19 cellular contexts compared by ENCODE assay signal in the genomic region with DNA sequence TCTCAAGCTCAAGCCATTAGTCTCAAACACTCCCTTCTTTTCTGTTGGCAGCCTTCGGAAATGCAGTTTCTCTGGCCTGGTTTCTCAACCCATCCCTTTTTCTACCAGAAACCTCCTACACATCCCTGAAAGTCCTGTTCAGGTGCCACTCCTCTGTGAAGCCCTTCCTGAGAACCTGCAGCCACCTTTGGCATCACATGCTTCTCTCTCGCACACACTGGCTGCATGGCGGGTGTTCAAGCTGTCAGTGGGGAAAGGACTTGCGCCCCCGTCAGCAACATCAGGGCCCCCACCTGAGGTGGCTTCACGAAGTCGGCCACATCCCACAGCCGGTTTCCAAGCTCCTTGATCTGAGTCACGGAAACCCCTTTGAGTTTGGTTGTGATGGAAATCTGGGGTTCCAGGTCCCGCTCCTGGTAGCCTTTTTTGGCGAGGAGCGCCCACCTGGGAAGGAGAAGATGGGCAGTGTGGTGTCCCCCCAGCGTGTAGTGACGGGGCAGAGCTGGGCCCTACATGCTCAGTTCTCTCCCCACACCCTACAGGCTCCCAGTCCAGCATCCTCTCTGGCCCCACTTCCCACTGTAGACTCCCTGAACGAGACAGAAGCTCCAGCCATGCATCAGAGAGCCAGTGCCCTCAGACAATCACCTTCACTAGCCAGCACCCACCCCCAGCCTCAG. TPM values are rescaled to one million over a fixed set of nuclear protein-coding genes. Genes with fewer than 3 reads are reported as not detected.
DNase-seq lines count a peak whose midpoint lies in the region; ATAC-seq and TF ChIP-seq lines count a peak whose summit lies in the region.
"Had no signal": no experiment of that assay in that cellular context is flagged by ENCODE, and none has a peak within 500 bp of the region (broad histone marks: within the 10 kb centered on the region; RNA-seq: fewer than 3 reads in every experiment).

No MANE protein-coding gene starts in this region.

- H3K27ac ChIP-seq in BLaER1 treated with 17β-estradiol and CSF1 and Interleukin-3, amounts not matched to agents 10 nM and 100 nM: peak overlapping the region in 6 of 11 experiments; percentile 45 to 78 (median 56); a peak in 9 of 22 replicates
- H3K27ac ChIP-seq in RWPE1 (peak overlapping the region; percentile 83), esophagus (ENCODE audit: low read depth in 2 of 2, low read length in 1 of 2) (peak overlapping the region; percentile 21 to 86)
- no peak overlapping the region for H3K27ac ChIP-seq in naive thymus-derived CD4-positive, alpha-beta T cell (ENCODE audit: low read depth, low read length)
- H3K27ac ChIP-seq: ovary had no signal

- no peaks in the 10 kb centered on the region for H3K9me3 Mint-ChIP-seq in osteocyte (ENCODE audit: unreplicated experiment)
- H3K9me3 Mint-ChIP-seq in activated CD4-positive, alpha-beta memory T cell treated with anti-CD3 and anti-CD28 coated beads, Interleukin-2, amount 10 ng/mL, durations not matched to agents 7 days and 5 days: no peaks in the 10 kb centered on the region
- peaks cover 0 to 1% (median 0%) of the 10 kb centered on the region in 11 donors for H3K9me3 Mint-ChIP-seq in naive thymus-derived CD4-positive, alpha-beta T cell
- H3K9me3 Mint-ChIP-seq: activated naive CD8-positive, alpha-beta T cell treated with anti-CD3 and anti-CD28 coated beads, Interleukin-2, amount 10 ng/mL, durations not matched to agents 7 days and 5 days had no signal

- H3K27me3 Mint-ChIP-seq in osteocyte (ENCODE audit: unreplicated experiment): no peaks in the 10 kb centered on the region
- peaks cover 22% of the 10 kb centered on the region for H3K27me3 Mint-ChIP-seq in activated CD4-positive, alpha-beta memory T cell treated with anti-CD3 and anti-CD28 coated beads, Interleukin-2, amount 10 ng/mL, durations not matched to agents 7 days and 5 days
- H3K27me3 Mint-ChIP-seq in naive thymus-derived CD4-positive, alpha-beta T cell: peaks cover 13 to 34% (median 30%) of the 10 kb centered on the region in 5 donors

- H3K4me3 ChIP-seq in BLaER1 treated with 17β-estradiol and CSF1 and Interleukin-3, amounts not matched to agents 10 nM and 100 nM: 0 out of 20 replicates have a peak overlapping the region, but pooled peaks of 1 of the 10 experiments have one; percentile 4
- H3K4me3 ChIP-seq in esophagus (ENCODE audit: low read depth in 1 of 2, low read length in 2 of 2): peak overlapping the region in 1 of 2 donors; percentile 23
- H3K4me3 ChIP-seq in naive thymus-derived CD4-positive, alpha-beta T cell (ENCODE audit: low read length): no peak overlapping the region
- H3K4me3 ChIP-seq: lung, ovary had no signal

- ATAC-seq in HG03135 (IDR thresholded peaks at IDR 0.05; ENCODE audit: unreplicated experiment) (no peak), GM21360 (IDR thresholded peaks at IDR 0.05; ENCODE audit: unreplicated experiment) (no peak)
- ATAC-seq in naive thymus-derived CD4-positive, alpha-beta T cell: no peak

- peak overlapping the region; percentile 87 to 99 (median 93) for H3K4me2 ChIP-seq in BLaER1 treated with 17β-estradiol and CSF1 and Interleukin-3, amounts not matched to agents 10 nM and 100 nM

- H3K36me3 ChIP-seq in BLaER1 treated with 17β-estradiol and CSF1 and Interleukin-3, amounts not matched to agents 10 nM and 100 nM: no peaks in the 10 kb centered on the region
- no peaks in the 10 kb centered on the region for H3K36me3 ChIP-seq in esophagus (ENCODE audit: control insufficient read depth in 2 of 2, insufficient read depth in 2 of 2, low read length in 1 of 2)
- no peaks in the 10 kb centered on the region for H3K36me3 ChIP-seq in naive thymus-derived CD4-positive, alpha-beta T cell (ENCODE audit: control insufficient read depth in 2 of 3, insufficient read depth in 3 of 3, low read length in 3 of 3)
- H3K36me3 ChIP-seq: ovary, stomach had no signal

- H3K9me3 ChIP-seq in BLaER1 treated with 17β-estradiol and CSF1 and Interleukin-3, amounts not matched to agents 10 nM and 100 nM (replicated peaks in 1 of 11): no peaks in the 10 kb centered on the region
- H3K9me3 ChIP-seq in esophagus (ENCODE audit: control insufficient read depth in 2 of 2, insufficient read depth in 1 of 2, low read depth in 1 of 2, low read length in 1 of 2): peaks cover 0 to 3% of the 10 kb centered on the region in 2 donors
- H3K9me3 ChIP-seq in naive thymus-derived CD4-positive, alpha-beta T cell (ENCODE audit: control insufficient read depth in 2 of 3, low read length in 3 of 3): no peaks in the 10 kb centered on the region
- H3K9me3 ChIP-seq: ovary, stomach had no signal

- H3K4me1 ChIP-seq in BLaER1 treated with 17β-estradiol and CSF1 and Interleukin-3, amounts not matched to agents 10 nM and 100 nM: peaks cover 24 to 35% (median 33%) of the 10 kb centered on the region in 10 experiments
- H3K4me1 ChIP-seq in esophagus (ENCODE audit: control insufficient read depth in 2 of 2, insufficient read depth in 2 of 2, low read length in 1 of 2): peaks cover 2 to 21% of the 10 kb centered on the region in 2 donors
- peaks cover 6 to 16% of the 10 kb centered on the region in 2 donors for H3K4me1 ChIP-seq in naive thymus-derived CD4-positive, alpha-beta T cell (ENCODE audit: control insufficient read depth in 2 of 2, insufficient read depth in 2 of 2, low read length in 2 of 2)

- peak overlapping the region; percentile 94 for H3K4me3 Mint-ChIP-seq in osteocyte (ENCODE audit: unreplicated experiment)
- H3K4me3 Mint-ChIP-seq in activated CD4-positive, alpha-beta memory T cell treated with anti-CD3 and anti-CD28 coated beads, Interleukin-2, amount 10 ng/mL, durations not matched to agents 7 days and 5 days: no peak overlapping the region
- H3K4me3 Mint-ChIP-seq in naive thymus-derived CD4-positive, alpha-beta T cell: peak overlapping the region in 2 of 10 donors; percentile 18 to 41
- H3K4me3 Mint-ChIP-seq: activated naive CD8-positive, alpha-beta T cell treated with anti-CD3 and anti-CD28 coated beads, Interleukin-2, amount 10 ng/mL, durations not matched to agents 7 days and 5 days had no signal

- H3K9ac ChIP-seq in BLaER1 treated with 17β-estradiol and CSF1 and Interleukin-3, amounts not matched to agents 10 nM and 100 nM: peak overlapping the region in 4 of 11 experiments; percentile 23 to 54 (median 31); a peak in 2 of 22 replicates

- DNase-seq in RWPE1 (ENCODE audit: low spot score): no peak
- DNase-seq in osteocyte (ENCODE audit: extremely low spot score, unreplicated experiment): no peak
- DNase-seq in activated CD4-positive, alpha-beta memory T cell treated with anti-CD3 and anti-CD28 coated beads, Interleukin-2, amount 10 ng/mL, durations not matched to agents 7 days and 5 days: no peak
- no peak for DNase-seq in naive thymus-derived CD4-positive, alpha-beta T cell
- DNase-seq: activated CD4-positive, alpha-beta T cell treated with anti-CD3 and anti-CD28 coated beads for 1 hour; activated naive CD8-positive, alpha-beta T cell treated with anti-CD3 and anti-CD28 coated beads, Interleukin-2, amount 10 ng/mL, durations not matched to agents 7 days and 5 days; DMS79; NCI-H2107; NCI-H82; ovary; stimulated activated CD4-positive, alpha-beta T cell treated with anti-CD3 and anti-CD28 coated beads, Interleukin-12 subunit alpha, Interleukin-12 subunit beta, amount 100 ng/mL, for 4 hours; stomach had no signal

- 87 to 90% methylated on average over 15 of the region's 15 CpGs for WGBS in esophagus, 2 donors

- peaks cover 50% of the 10 kb centered on the region for H3K4me1 Mint-ChIP-seq in osteocyte (ENCODE audit: unreplicated experiment)
- peaks cover 30% of the 10 kb centered on the region for H3K4me1 Mint-ChIP-seq in activated CD4-positive, alpha-beta memory T cell treated with anti-CD3 and anti-CD28 coated beads, Interleukin-2, amount 10 ng/mL, durations not matched to agents 7 days and 5 days
- peaks cover 12 to 25% (median 21%) of the 10 kb centered on the region in 7 donors for H3K4me1 Mint-ChIP-seq in naive thymus-derived CD4-positive, alpha-beta T cell

- CTCF ChIA-PET in RWPE1 (lab: Yijun Ruan, JAX): no interaction called here
- CTCF ChIA-PET in activated CD4-positive, alpha-beta memory T cell treated with anti-CD3 and anti-CD28 coated beads, Interleukin-2, amount 10 ng/mL, durations not matched to agents 7 days and 5 days (lab: Charles Lee): interaction anchor here (1.2 kb wide), 1 partner anchor 23 kb away, joined by 5 read pairs; no protein-coding TSS in a partner anchor
- CTCF ChIA-PET in naive thymus-derived CD4-positive, alpha-beta T cell (lab: Charles Lee): interaction anchor here (0.6 kb wide), 1 partner anchor 1998 kb away, joined by 3 read pairs; no protein-coding TSS in a partner anchor

- H3K36me3 Mint-ChIP-seq in osteocyte (ENCODE audit: unreplicated experiment): no peaks in the 10 kb centered on the region
- no peaks in the 10 kb centered on the region for H3K36me3 Mint-ChIP-seq in activated CD4-positive, alpha-beta memory T cell treated with anti-CD3 and anti-CD28 coated beads, Interleukin-2, amount 10 ng/mL, durations not matched to agents 7 days and 5 days (ENCODE audit: low read depth)
- H3K36me3 Mint-ChIP-seq in naive thymus-derived CD4-positive, alpha-beta T cell: peaks cover 0 to 3% (median 0%) of the 10 kb centered on the region in 5 donors
- H3K36me3 Mint-ChIP-seq: activated naive CD8-positive, alpha-beta T cell treated with anti-CD3 and anti-CD28 coated beads, Interleukin-2, amount 10 ng/mL, durations not matched to agents 7 days and 5 days had no signal

- peak overlapping the region; percentile 100 for H3K27ac Mint-ChIP-seq in osteocyte (ENCODE audit: unreplicated experiment)
- H3K27ac Mint-ChIP-seq in activated CD4-positive, alpha-beta memory T cell treated with anti-CD3 and anti-CD28 coated beads, Interleukin-2, amount 10 ng/mL, durations not matched to agents 7 days and 5 days: no peak overlapping the region
- peak overlapping the region in 1 of 9 donors; percentile 27 for H3K27ac Mint-ChIP-seq in naive thymus-derived CD4-positive, alpha-beta T cell
- H3K27ac Mint-ChIP-seq: activated naive CD8-positive, alpha-beta T cell treated with anti-CD3 and anti-CD28 coated beads, Interleukin-2, amount 10 ng/mL, durations not matched to agents 7 days and 5 days had no signal

- H3K27me3 ChIP-seq in BLaER1 treated with 17β-estradiol and CSF1 and Interleukin-3, amounts not matched to agents 10 nM and 100 nM: no peaks in the 10 kb centered on the region
- no peaks in the 10 kb centered on the region for H3K27me3 ChIP-seq in esophagus (ENCODE audit: control insufficient read depth in 1 of 2, insufficient read depth in 2 of 2, low read length in 2 of 2)
- no peaks in the 10 kb centered on the region for H3K27me3 ChIP-seq in naive thymus-derived CD4-positive, alpha-beta T cell (ENCODE audit: control insufficient read depth in 2 of 2, insufficient read depth in 2 of 2, low read length in 2 of 2)
- H3K27me3 ChIP-seq: ovary had no signal

- H4K20me1 ChIP-seq in BLaER1 treated with 17β-estradiol and CSF1 and Interleukin-3, amounts not matched to agents 10 nM and 100 nM: peaks cover 0 to 5% (median 0%) of the 10 kb centered on the region in 11 experiments; a peak in 3 of 22 replicates

- intact Hi-C loops in naive thymus-derived CD4-positive, alpha-beta T cell (cut with micrococcal nuclease): no loop called here

- TF ChIP-seq CTCF in RWPE1 (conservative IDR thresholded peaks at IDR 0.05; ENCODE audit: low read depth) (no peak), osteocyte (IDR thresholded peaks at IDR 0.05) (no peak)

- POLR2A ChIA-PET in RWPE1 (lab: Yijun Ruan, JAX; ENCODE audit: low non-redundant PET): no interaction called here
- POLR2A ChIA-PET in activated CD4-positive, alpha-beta memory T cell treated with anti-CD3 and anti-CD28 coated beads, Interleukin-2, amount 10 ng/mL, durations not matched to agents 7 days and 5 days (lab: Charles Lee): no interaction called here
- POLR2A ChIA-PET in naive thymus-derived CD4-positive, alpha-beta T cell (lab: Charles Lee): no interaction called here

RNA-seq across cellular contexts. Expression of a gene that starts 1.8 kb away (rescaled TPM):
- under 1 TPM; 0.08 to 0.22 TPM for polyA plus RNA-seq in esophagus
- total RNA-seq in osteocyte: not detected in 2 replicates
- not detected for total RNA-seq in activated CD4-positive, alpha-beta memory T cell treated with anti-CD3 and anti-CD28 coated beads, Interleukin-2, amount 10 ng/mL, durations not matched to agents 7 days and 5 days
- not detected for total RNA-seq in naive thymus-derived CD4-positive, alpha-beta T cell
- polyA plus RNA-seq in naive thymus-derived CD4-positive, alpha-beta T cell: not detected
- total RNA-seq: activated naive CD8-positive, alpha-beta T cell treated with anti-CD3 and anti-CD28 coated beads, Interleukin-2, amount 10 ng/mL, durations not matched to agents 7 days and 5 days; M059J; stomach; T-helper 1 cell treated with Interleukin-12 subunit alpha and Interleukin-12 subunit beta and Interleukin-4 antibody, amounts not matched to agents 30 ng/mL and 1 ng/mL, for 36 hours had no signal
- polyA plus RNA-seq: stomach had no signal

RNA-seq across cellular contexts. Expression of a gene that starts 11.6 kb away (rescaled TPM):
- polyA plus RNA-seq in esophagus: 1 to 10 TPM; 4.0 to 4.5 TPM
- total RNA-seq in osteocyte: not detected in 2 replicates
- total RNA-seq in activated CD4-positive, alpha-beta memory T cell treated with anti-CD3 and anti-CD28 coated beads, Interleukin-2, amount 10 ng/mL, durations not matched to agents 7 days and 5 days: not detected
- total RNA-seq in naive thymus-derived CD4-positive, alpha-beta T cell: under 1 TPM in 2 of 5 experiments, not detected in 3; 0.13 TPM
- polyA plus RNA-seq in naive thymus-derived CD4-positive, alpha-beta T cell: under 1 TPM in 1 of 2 donors, not detected in 1; 0.08 TPM
- total RNA-seq: M059J; T-helper 1 cell treated with Interleukin-12 subunit alpha and Interleukin-12 subunit beta and Interleukin-4 antibody, amounts not matched to agents 30 ng/mL and 1 ng/mL, for 36 hours had no signal

RNA-seq across cellular contexts. Expression of a gene that starts 29.0 kb away (rescaled TPM):
- under 1 TPM; 0.16 to 0.29 TPM for polyA plus RNA-seq in esophagus
- 2.6 and 3.5 TPM in 2 replicates for total RNA-seq in osteocyte
- total RNA-seq in activated CD4-positive, alpha-beta memory T cell treated with anti-CD3 and anti-CD28 coated beads, Interleukin-2, amount 10 ng/mL, durations not matched to agents 7 days and 5 days: under 1 TPM; 0.08 to 0.23 TPM
- total RNA-seq in naive thymus-derived CD4-positive, alpha-beta T cell: 1 to 10 TPM in 2 of 5 experiments, under 1 TPM in 3; 0.46 to 1.7 (median 0.66) TPM
- polyA plus RNA-seq in naive thymus-derived CD4-positive, alpha-beta T cell: under 1 TPM in 1 of 2 donors, not detected in 1; 0.15 TPM

RNA-seq across cellular contexts. Expression of a gene that starts 42.1 kb away (rescaled TPM):
- 10 to 100 TPM; 21.0 to 28.2 TPM for polyA plus RNA-seq in esophagus
- 24.8 and 27.0 TPM in 2 replicates for total RNA-seq in osteocyte
- total RNA-seq in activated CD4-positive, alpha-beta memory T cell treated with anti-CD3 and anti-CD28 coated beads, Interleukin-2, amount 10 ng/mL, durations not matched to agents 7 days and 5 days: 10 to 100 TPM; 24.7 to 25.4 TPM
- total RNA-seq in naive thymus-derived CD4-positive, alpha-beta T cell: 10 to 100 TPM; 25.8 to 73.3 (median 64.7) TPM
- 10 to 100 TPM; 53.8 to 69.3 TPM for polyA plus RNA-seq in naive thymus-derived CD4-positive, alpha-beta T cell
